In genomic region chr22:23767673-23768548, GRCh38 we compare ENCODE assay signal across 1 cellular context.
TF ChIP-seq lines count a peak whose summit lies in the region.

Gene CHCHD10, minus strand, starts transcription at chr22:23767972. Its CDS starts 98 bp downstream, at chr22:23767874.

TF ChIP-seq in SK-N-SH, 30 proteins besides CTCF, POLR2A, EP300 and RAD21 (continued from another document):
- TF ChIP-seq, protein P1, sequence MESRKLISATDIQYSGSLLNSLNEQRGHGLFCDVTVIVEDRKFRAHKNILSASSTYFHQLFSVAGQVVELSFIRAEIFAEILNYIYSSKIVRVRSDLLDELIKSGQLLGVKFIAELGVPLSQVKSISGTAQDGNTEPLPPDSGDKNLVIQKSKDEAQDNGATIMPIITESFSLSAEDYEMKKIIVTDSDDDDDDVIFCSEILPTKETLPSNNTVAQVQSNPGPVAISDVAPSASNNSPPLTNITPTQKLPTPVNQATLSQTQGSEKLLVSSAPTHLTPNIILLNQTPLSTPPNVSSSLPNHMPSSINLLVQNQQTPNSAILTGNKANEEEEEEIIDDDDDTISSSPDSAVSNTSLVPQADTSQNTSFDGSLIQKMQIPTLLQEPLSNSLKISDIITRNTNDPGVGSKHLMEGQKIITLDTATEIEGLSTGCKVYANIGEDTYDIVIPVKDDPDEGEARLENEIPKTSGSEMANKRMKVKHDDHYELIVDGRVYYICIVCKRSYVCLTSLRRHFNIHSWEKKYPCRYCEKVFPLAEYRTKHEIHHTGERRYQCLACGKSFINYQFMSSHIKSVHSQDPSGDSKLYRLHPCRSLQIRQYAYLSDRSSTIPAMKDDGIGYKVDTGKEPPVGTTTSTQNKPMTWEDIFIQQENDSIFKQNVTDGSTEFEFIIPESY (IDR thresholded peaks at IDR 0.05; ENCODE audit: borderline replicate concordance, low read depth), result no peak
- TF ChIP-seq RXRA (IDR thresholded peaks at IDR 0.05; ENCODE audit: borderline replicate concordance, low read depth) (no peak), JUND (IDR thresholded peaks at IDR 0.05) (no peak), POLR2AphosphoS5 (IDR thresholded peaks at IDR 0.05; ENCODE audit: low read depth, low read length) (no peak; the same call in 1 of the 2 replicates), RCOR1 (IDR thresholded peaks at IDR 0.05; ENCODE audit: low read length) (no peak), MEF2A (IDR thresholded peaks at IDR 0.05; ENCODE audit: borderline replicate concordance, low read depth) (no peak), CHD2 (IDR thresholded peaks at IDR 0.05; ENCODE audit: low read length, partially characterized antibody) (peak; percentile 13), TEAD4 (IDR thresholded peaks at IDR 0.05; ENCODE audit: borderline replicate concordance, insufficient read depth) (no peak), YY1 (IDR thresholded peaks at IDR 0.05; ENCODE audit: low read depth) (peak; percentile 84), GABPA (IDR thresholded peaks at IDR 0.05; ENCODE audit: low read depth) (no peak)
- TF ChIP-seq, protein P2, sequence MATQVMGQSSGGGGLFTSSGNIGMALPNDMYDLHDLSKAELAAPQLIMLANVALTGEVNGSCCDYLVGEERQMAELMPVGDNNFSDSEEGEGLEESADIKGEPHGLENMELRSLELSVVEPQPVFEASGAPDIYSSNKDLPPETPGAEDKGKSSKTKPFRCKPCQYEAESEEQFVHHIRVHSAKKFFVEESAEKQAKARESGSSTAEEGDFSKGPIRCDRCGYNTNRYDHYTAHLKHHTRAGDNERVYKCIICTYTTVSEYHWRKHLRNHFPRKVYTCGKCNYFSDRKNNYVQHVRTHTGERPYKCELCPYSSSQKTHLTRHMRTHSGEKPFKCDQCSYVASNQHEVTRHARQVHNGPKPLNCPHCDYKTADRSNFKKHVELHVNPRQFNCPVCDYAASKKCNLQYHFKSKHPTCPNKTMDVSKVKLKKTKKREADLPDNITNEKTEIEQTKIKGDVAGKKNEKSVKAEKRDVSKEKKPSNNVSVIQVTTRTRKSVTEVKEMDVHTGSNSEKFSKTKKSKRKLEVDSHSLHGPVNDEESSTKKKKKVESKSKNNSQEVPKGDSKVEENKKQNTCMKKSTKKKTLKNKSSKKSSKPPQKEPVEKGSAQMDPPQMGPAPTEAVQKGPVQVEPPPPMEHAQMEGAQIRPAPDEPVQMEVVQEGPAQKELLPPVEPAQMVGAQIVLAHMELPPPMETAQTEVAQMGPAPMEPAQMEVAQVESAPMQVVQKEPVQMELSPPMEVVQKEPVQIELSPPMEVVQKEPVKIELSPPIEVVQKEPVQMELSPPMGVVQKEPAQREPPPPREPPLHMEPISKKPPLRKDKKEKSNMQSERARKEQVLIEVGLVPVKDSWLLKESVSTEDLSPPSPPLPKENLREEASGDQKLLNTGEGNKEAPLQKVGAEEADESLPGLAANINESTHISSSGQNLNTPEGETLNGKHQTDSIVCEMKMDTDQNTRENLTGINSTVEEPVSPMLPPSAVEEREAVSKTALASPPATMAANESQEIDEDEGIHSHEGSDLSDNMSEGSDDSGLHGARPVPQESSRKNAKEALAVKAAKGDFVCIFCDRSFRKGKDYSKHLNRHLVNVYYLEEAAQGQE (IDR thresholded peaks at IDR 0.05; ENCODE audit: low read depth, low read length), result no peak
- TF ChIP-seq, protein P3, sequence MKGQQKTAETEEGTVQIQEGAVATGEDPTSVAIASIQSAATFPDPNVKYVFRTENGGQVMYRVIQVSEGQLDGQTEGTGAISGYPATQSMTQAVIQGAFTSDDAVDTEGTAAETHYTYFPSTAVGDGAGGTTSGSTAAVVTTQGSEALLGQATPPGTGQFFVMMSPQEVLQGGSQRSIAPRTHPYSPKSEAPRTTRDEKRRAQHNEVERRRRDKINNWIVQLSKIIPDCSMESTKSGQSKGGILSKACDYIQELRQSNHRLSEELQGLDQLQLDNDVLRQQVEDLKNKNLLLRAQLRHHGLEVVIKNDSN (IDR thresholded peaks at IDR 0.05; ENCODE audit: borderline replicate concordance, low read depth), result no peak
